ENCODE assay signal across 2 cellular contexts in the genomic region with DNA sequence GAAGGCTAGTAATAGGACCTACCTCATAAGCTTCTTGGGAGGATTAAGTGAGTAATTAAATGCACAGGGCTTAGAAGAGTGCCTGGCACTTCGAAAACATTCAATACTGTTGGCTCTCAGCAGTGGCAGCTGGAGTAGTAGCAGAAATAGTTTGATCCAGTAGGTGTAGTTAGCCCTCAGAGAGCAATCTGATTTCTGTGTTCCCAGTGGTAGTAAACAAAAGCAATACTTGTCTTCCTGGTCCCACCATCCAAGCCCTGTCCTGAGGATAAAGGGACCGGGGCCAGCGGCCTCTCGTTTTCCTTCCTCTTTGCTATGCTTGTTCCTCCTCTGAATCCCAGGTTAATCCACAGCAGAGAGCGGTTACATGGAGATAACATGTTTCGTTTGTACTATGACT.
TF ChIP-seq lines count a peak whose summit lies in the region.

No MANE protein-coding gene starts in this region.

TF ChIP-seq in liver, 16 proteins besides CTCF, POLR2A, EP300 and RAD21 (continued from another document):
- TF ChIP-seq, protein P1, sequence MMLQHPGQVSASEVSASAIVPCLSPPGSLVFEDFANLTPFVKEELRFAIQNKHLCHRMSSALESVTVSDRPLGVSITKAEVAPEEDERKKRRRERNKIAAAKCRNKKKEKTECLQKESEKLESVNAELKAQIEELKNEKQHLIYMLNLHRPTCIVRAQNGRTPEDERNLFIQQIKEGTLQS (IDR thresholded peaks at IDR 0.05) = no peak
- TF ChIP-seq JUND (IDR thresholded peaks at IDR 0.05) (no peak), TAF1 (conservative IDR thresholded peaks at IDR 0.05) (no peak), RXRA (IDR thresholded peaks at IDR 0.05) (no peak), NR2F2 (IDR thresholded peaks at IDR 0.05) (no peak), FOXA1 (IDR thresholded peaks at IDR 0.05) (no peak), HNF4A (conservative IDR thresholded peaks at IDR 0.05) (no peak), HNF4G (IDR thresholded peaks at IDR 0.05) (no peak), GABPA (IDR thresholded peaks at IDR 0.05 in 1 of 2, conservative IDR thresholded peaks at IDR 0.05 in 1 of 2) (no peak)
- TF ChIP-seq, protein P2, sequence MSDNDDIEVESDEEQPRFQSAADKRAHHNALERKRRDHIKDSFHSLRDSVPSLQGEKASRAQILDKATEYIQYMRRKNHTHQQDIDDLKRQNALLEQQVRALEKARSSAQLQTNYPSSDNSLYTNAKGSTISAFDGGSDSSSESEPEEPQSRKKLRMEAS (IDR thresholded peaks at IDR 0.05) = no peak
- TF ChIP-seq, protein P3, sequence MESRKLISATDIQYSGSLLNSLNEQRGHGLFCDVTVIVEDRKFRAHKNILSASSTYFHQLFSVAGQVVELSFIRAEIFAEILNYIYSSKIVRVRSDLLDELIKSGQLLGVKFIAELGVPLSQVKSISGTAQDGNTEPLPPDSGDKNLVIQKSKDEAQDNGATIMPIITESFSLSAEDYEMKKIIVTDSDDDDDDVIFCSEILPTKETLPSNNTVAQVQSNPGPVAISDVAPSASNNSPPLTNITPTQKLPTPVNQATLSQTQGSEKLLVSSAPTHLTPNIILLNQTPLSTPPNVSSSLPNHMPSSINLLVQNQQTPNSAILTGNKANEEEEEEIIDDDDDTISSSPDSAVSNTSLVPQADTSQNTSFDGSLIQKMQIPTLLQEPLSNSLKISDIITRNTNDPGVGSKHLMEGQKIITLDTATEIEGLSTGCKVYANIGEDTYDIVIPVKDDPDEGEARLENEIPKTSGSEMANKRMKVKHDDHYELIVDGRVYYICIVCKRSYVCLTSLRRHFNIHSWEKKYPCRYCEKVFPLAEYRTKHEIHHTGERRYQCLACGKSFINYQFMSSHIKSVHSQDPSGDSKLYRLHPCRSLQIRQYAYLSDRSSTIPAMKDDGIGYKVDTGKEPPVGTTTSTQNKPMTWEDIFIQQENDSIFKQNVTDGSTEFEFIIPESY (IDR thresholded peaks at IDR 0.05) = no peak
- TF ChIP-seq, protein P4, sequence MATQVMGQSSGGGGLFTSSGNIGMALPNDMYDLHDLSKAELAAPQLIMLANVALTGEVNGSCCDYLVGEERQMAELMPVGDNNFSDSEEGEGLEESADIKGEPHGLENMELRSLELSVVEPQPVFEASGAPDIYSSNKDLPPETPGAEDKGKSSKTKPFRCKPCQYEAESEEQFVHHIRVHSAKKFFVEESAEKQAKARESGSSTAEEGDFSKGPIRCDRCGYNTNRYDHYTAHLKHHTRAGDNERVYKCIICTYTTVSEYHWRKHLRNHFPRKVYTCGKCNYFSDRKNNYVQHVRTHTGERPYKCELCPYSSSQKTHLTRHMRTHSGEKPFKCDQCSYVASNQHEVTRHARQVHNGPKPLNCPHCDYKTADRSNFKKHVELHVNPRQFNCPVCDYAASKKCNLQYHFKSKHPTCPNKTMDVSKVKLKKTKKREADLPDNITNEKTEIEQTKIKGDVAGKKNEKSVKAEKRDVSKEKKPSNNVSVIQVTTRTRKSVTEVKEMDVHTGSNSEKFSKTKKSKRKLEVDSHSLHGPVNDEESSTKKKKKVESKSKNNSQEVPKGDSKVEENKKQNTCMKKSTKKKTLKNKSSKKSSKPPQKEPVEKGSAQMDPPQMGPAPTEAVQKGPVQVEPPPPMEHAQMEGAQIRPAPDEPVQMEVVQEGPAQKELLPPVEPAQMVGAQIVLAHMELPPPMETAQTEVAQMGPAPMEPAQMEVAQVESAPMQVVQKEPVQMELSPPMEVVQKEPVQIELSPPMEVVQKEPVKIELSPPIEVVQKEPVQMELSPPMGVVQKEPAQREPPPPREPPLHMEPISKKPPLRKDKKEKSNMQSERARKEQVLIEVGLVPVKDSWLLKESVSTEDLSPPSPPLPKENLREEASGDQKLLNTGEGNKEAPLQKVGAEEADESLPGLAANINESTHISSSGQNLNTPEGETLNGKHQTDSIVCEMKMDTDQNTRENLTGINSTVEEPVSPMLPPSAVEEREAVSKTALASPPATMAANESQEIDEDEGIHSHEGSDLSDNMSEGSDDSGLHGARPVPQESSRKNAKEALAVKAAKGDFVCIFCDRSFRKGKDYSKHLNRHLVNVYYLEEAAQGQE (IDR thresholded peaks at IDR 0.05) = no peak

TF ChIP-seq in HepG2, 621 proteins besides CTCF, POLR2A, EP300 and RAD21 (continued from another document):
- TF ChIP-seq, protein P5, sequence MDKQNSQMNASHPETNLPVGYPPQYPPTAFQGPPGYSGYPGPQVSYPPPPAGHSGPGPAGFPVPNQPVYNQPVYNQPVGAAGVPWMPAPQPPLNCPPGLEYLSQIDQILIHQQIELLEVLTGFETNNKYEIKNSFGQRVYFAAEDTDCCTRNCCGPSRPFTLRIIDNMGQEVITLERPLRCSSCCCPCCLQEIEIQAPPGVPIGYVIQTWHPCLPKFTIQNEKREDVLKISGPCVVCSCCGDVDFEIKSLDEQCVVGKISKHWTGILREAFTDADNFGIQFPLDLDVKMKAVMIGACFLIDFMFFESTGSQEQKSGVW (CRISPR knock-in tag; IDR thresholded peaks at IDR 0.05; ENCODE audit: borderline replicate concordance) = no peak
- TF ChIP-seq, protein P6, sequence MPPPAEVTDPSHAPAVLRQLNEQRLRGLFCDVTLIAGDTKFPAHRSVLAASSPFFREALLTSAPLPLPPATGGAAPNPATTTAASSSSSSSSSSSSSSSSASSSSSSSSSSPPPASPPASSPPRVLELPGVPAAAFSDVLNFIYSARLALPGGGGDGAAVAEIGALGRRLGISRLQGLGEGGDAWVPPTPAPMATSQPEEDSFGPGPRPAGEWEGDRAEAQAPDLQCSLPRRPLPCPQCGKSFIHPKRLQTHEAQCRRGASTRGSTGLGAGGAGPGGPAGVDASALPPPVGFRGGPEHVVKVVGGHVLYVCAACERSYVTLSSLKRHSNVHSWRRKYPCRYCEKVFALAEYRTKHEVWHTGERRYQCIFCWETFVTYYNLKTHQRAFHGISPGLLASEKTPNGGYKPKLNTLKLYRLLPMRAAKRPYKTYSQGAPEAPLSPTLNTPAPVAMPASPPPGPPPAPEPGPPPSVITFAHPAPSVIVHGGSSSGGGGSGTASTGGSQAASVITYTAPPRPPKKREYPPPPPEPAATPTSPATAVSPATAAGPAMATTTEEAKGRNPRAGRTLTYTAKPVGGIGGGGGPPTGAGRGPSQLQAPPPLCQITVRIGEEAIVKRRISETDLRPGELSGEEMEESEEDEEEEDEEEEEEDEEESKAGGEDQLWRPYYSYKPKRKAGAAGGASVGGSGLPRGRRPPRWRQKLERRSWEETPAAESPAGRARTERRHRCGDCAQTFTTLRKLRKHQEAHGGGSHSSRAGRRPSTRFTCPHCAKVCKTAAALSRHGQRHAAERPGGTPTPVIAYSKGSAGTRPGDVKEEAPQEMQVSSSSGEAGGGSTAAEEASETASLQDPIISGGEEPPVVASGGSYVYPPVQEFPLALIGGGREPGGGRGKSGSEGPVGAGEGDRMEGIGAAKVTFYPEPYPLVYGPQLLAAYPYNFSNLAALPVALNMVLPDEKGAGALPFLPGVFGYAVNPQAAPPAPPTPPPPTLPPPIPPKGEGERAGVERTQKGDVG (CRISPR knock-in tag; IDR thresholded peaks at IDR 0.05; ENCODE audit: borderline replicate concordance) = no peak
- no peak for TF ChIP-seq KDM4B (CRISPR knock-in tag; IDR thresholded peaks at IDR 0.05)
- no peak for TF ChIP-seq ZNF30 (CRISPR knock-in tag; IDR thresholded peaks at IDR 0.05)
- TF ChIP-seq ZNF296 (CRISPR knock-in tag; conservative IDR thresholded peaks at IDR 0.05) = no peak
- TF ChIP-seq KLF12 (CRISPR knock-in tag; IDR thresholded peaks at IDR 0.05; ENCODE audit: borderline replicate concordance) = no peak
- no peak for TF ChIP-seq ZFP90 (CRISPR knock-in tag; IDR thresholded peaks at IDR 0.05; ENCODE audit: borderline replicate concordance)
- TF ChIP-seq SMC3 (IDR thresholded peaks at IDR 0.05; ENCODE audit: low read length) = no peak
- TF ChIP-seq ISL2 (CRISPR knock-in tag; IDR thresholded peaks at IDR 0.05) = no peak
- TF ChIP-seq SOX5 (CRISPR knock-in tag; IDR thresholded peaks at IDR 0.05; ENCODE audit: borderline replicate concordance) = no peak
- TF ChIP-seq, protein P7, sequence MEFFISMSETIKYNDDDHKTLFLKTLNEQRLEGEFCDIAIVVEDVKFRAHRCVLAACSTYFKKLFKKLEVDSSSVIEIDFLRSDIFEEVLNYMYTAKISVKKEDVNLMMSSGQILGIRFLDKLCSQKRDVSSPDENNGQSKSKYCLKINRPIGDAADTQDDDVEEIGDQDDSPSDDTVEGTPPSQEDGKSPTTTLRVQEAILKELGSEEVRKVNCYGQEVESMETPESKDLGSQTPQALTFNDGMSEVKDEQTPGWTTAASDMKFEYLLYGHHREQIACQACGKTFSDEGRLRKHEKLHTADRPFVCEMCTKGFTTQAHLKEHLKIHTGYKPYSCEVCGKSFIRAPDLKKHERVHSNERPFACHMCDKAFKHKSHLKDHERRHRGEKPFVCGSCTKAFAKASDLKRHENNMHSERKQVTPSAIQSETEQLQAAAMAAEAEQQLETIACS (CRISPR knock-in tag; IDR thresholded peaks at IDR 0.05) = no peak
